Comparison of ENCODE assay signal across 1 cellular context in the genomic region with DNA sequence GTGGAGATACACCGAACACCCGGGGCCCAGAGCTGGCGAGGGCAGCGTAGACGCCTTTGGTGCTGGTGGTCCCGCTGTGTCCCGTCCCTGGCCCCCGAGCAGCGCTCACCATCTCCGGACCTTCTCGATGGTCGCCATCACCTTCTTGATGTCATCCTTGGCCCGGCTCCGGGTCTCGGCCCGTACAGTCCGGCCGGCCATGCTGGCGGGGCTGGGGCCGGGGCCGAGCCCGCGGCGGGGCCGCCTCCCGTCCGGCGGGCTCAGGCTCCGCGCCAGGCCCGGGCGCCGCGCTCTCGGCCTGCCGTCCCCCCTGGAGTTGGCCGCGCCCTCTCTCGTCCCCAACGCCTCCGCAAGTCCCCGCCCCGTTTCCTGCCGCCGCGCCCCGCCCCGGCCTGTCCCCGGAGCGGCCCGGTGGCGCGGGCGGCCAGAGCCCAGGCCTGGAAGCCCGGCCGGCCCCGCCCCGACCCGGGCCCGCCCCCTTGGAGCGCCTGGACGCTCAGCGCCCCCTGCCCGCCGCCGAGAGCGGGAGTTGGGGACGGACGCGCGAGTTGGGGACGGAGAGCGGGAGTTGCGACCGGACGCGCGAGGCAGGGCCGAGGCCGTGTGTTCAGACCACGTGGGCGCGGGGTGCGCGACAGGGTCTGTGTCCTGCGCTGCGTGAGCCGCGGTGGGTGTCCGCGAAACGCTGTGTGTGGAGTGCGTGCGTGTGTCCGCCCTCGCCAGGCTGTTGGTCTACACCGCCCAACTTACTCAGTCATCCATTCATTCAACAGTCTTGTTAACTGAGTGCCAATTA.
TF ChIP-seq lines count a peak whose summit lies in the region.

Gene BCL7C, minus strand, starts transcription at position 334 of the 796 bp plus-strand sequence. Its CDS starts 133 bp downstream, at position 201.

TF ChIP-seq in K562, 482 proteins besides CTCF, POLR2A, EP300 and RAD21 (continued from another document and continues in another):
- TF ChIP-seq, protein P1, sequence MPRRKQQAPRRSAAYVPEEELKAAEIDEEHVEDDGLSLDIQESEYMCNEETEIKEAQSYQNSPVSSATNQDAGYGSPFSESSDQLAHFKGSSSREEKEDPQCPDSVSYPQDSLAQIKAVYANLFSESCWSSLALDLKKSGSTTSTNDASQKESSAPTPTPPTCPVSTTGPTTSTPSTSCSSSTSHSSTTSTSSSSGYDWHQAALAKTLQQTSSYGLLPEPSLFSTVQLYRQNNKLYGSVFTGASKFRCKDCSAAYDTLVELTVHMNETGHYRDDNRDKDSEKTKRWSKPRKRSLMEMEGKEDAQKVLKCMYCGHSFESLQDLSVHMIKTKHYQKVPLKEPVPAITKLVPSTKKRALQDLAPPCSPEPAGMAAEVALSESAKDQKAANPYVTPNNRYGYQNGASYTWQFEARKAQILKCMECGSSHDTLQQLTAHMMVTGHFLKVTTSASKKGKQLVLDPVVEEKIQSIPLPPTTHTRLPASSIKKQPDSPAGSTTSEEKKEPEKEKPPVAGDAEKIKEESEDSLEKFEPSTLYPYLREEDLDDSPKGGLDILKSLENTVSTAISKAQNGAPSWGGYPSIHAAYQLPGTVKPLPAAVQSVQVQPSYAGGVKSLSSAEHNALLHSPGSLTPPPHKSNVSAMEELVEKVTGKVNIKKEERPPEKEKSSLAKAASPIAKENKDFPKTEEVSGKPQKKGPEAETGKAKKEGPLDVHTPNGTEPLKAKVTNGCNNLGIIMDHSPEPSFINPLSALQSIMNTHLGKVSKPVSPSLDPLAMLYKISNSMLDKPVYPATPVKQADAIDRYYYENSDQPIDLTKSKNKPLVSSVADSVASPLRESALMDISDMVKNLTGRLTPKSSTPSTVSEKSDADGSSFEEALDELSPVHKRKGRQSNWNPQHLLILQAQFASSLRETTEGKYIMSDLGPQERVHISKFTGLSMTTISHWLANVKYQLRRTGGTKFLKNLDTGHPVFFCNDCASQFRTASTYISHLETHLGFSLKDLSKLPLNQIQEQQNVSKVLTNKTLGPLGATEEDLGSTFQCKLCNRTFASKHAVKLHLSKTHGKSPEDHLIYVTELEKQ (CRISPR knock-in tag; IDR thresholded peaks at IDR 0.05): peak; percentile 19; the same call in 1 of the 2 replicates
- TF ChIP-seq HOXB6 (CRISPR knock-in tag; IDR thresholded peaks at IDR 0.05; ENCODE audit: borderline replicate concordance): no peak
- peak; percentile 99 for TF ChIP-seq FOXP1 (CRISPR knock-in tag; IDR thresholded peaks at IDR 0.05)
- peak in 1 of 2 experiments; percentile 94; a peak in 2 of 4 replicates for TF ChIP-seq HDAC1 (IDR thresholded peaks at IDR 0.05)
- TF ChIP-seq LEF1 (IDR thresholded peaks at IDR 0.05): no peak
- peak; percentile 95 for TF ChIP-seq FOXP4 (CRISPR knock-in tag; IDR thresholded peaks at IDR 0.05; ENCODE audit: borderline replicate concordance)
- peak; percentile 19; the same call in 1 of the 2 replicates for TF ChIP-seq MED1 (CRISPR knock-in tag; IDR thresholded peaks at IDR 0.05; ENCODE audit: borderline replicate concordance)
- peak; percentile 21 for TF ChIP-seq NEUROD1 (IDR thresholded peaks at IDR 0.05; ENCODE audit: borderline replicate concordance, low read depth, low read length, partially characterized antibody)
- TF ChIP-seq IRF1 (CRISPR knock-in tag; IDR thresholded peaks at IDR 0.05; ENCODE audit: borderline replicate concordance): peak; percentile 93
- TF ChIP-seq, protein P2, sequence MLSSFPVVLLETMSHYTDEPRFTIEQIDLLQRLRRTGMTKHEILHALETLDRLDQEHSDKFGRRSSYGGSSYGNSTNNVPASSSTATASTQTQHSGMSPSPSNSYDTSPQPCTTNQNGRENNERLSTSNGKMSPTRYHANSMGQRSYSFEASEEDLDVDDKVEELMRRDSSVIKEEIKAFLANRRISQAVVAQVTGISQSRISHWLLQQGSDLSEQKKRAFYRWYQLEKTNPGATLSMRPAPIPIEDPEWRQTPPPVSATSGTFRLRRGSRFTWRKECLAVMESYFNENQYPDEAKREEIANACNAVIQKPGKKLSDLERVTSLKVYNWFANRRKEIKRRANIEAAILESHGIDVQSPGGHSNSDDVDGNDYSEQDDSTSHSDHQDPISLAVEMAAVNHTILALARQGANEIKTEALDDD (IDR thresholded peaks at IDR 0.05): no peak
- TF ChIP-seq SLC30A9 (CRISPR knock-in tag; IDR thresholded peaks at IDR 0.05): no peak
- TF ChIP-seq REST (CRISPR knock-in tag; IDR thresholded peaks at IDR 0.05; ENCODE audit: low read depth): peak; percentile 41
- TF ChIP-seq BRD4 (IDR thresholded peaks at IDR 0.05): 0 out of 2 replicates have a peak, but pooled peaks have one; percentile 32
- no peak for TF ChIP-seq ZNF165 (CRISPR knock-in tag; IDR thresholded peaks at IDR 0.05; ENCODE audit: borderline replicate concordance)
- TF ChIP-seq ZNF175 (CRISPR knock-in tag; IDR thresholded peaks at IDR 0.05; ENCODE audit: low read depth): no peak; the same call in 1 of the 2 replicates
- TF ChIP-seq SAP30 (IDR thresholded peaks at IDR 0.05; ENCODE audit: borderline replicate concordance, insufficient read depth, low read depth, low read length, poor library complexity, severe bottlenecking): peak; percentile 78
- TF ChIP-seq POLR2AphosphoS5 (IDR thresholded peaks at IDR 0.05; ENCODE audit: control insufficient read depth, insufficient read depth, low read depth, low read length): peak; percentile 21; the same call in 1 of the 2 replicates
- TF ChIP-seq, protein P3, sequence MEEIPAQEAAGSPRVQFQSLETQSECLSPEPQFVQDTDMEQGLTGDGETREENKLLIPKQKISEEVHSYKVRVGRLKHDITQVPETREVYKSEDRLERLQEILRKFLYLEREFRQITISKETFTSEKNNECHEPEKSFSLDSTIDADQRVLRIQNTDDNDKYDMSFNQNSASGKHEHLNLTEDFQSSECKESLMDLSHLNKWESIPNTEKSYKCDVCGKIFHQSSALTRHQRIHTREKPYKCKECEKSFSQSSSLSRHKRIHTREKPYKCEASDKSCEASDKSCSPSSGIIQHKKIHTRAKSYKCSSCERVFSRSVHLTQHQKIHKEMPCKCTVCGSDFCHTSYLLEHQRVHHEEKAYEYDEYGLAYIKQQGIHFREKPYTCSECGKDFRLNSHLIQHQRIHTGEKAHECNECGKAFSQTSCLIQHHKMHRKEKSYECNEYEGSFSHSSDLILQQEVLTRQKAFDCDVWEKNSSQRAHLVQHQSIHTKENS (CRISPR knock-in tag; IDR thresholded peaks at IDR 0.05): no peak
- TF ChIP-seq, protein P4, sequence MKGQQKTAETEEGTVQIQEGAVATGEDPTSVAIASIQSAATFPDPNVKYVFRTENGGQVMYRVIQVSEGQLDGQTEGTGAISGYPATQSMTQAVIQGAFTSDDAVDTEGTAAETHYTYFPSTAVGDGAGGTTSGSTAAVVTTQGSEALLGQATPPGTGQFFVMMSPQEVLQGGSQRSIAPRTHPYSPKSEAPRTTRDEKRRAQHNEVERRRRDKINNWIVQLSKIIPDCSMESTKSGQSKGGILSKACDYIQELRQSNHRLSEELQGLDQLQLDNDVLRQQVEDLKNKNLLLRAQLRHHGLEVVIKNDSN (CRISPR knock-in tag; IDR thresholded peaks at IDR 0.05): peak; percentile 95
- no peak for TF ChIP-seq CEBPB (tag; IDR thresholded peaks at IDR 0.05)
- no peak for TF ChIP-seq ZNF778 (CRISPR knock-in tag; IDR thresholded peaks at IDR 0.05)
- TF ChIP-seq FOXA3 (CRISPR knock-in tag; conservative IDR thresholded peaks at IDR 0.05 in 1 of 2, IDR thresholded peaks at IDR 0.05 in 1 of 2): peak in 1 of 2 experiments; percentile 92; a peak in 2 of 4 replicates
- TF ChIP-seq MEF2D (tag; conservative IDR thresholded peaks at IDR 0.05; ENCODE audit: low read depth): no peak
- TF ChIP-seq ZBTB8A (IDR thresholded peaks at IDR 0.05; ENCODE audit: partially characterized antibody): no peak
- peak; percentile 96 for TF ChIP-seq NR1H2 (CRISPR knock-in tag; IDR thresholded peaks at IDR 0.05)
- no peak for TF ChIP-seq ZNF3 (CRISPR knock-in tag; IDR thresholded peaks at IDR 0.05)
- TF ChIP-seq YY1 (IDR thresholded peaks at IDR 0.05; ENCODE audit: borderline replicate concordance in 1 of 3, control insufficient read depth in 1 of 3, extremely low read depth in 1 of 3, insufficient read depth in 3 of 3, insufficient read length in 1 of 3, insufficient replicate concordance in 2 of 3, low read depth in 1 of 3, low read length in 2 of 3): peak in 2 of 3 experiments; percentile 17 to 25
- TF ChIP-seq RFX7 (CRISPR knock-in tag; IDR thresholded peaks at IDR 0.05): 0 out of 2 replicates have a peak, but pooled peaks have one; percentile 77
- peak; percentile 88; the same call in 1 of the 2 replicates for TF ChIP-seq NR4A1 (CRISPR knock-in tag; IDR thresholded peaks at IDR 0.05)
- TF ChIP-seq NR4A1 (tag; IDR thresholded peaks at IDR 0.05): peak; percentile 74
- peak; percentile 95 for TF ChIP-seq CBX1 (IDR thresholded peaks at IDR 0.05; ENCODE audit: low read depth)
- peak; percentile 99 for TF ChIP-seq ZNF592 (IDR thresholded peaks at IDR 0.05)
- no peak for TF ChIP-seq SMAD1 (IDR thresholded peaks at IDR 0.05; ENCODE audit: low read depth, low read length, partially characterized antibody)
- no peak for TF ChIP-seq ZNF696 (CRISPR knock-in tag; conservative IDR thresholded peaks at IDR 0.05)
- TF ChIP-seq PHTF2 (CRISPR knock-in tag; IDR thresholded peaks at IDR 0.05): no peak
- TF ChIP-seq MBD2 (IDR thresholded peaks at IDR 0.05; ENCODE audit: borderline replicate concordance, low read depth): 0 out of 2 replicates have a peak, but pooled peaks have one; percentile 12
